ENCODE assay signal across 8 cellular contexts in genomic region chr6:33008944-33009861, GRCh38. TPM values are rescaled to one million over a fixed set of nuclear protein-coding genes. Genes with fewer than 3 reads are reported as not detected.
DNase-seq lines count a peak whose midpoint lies in the region; ATAC-seq and TF ChIP-seq lines count a peak whose summit lies in the region.

Gene HLA-DOA, minus strand, starts transcription at chr6:33009591.

- no peaks in the 10 kb centered on the region for H3K79me2 ChIP-seq in mammary epithelial cell (ENCODE audit: insufficient read depth, low read length)

- no TSS peak for BruUV-seq in mammary epithelial cell (replicated peaks; lab: Mats Ljungman, UMichigan)

- H3K4me2 ChIP-seq in mammary epithelial cell (ENCODE audit: insufficient read depth, low read depth, low read length): peak within 1 kb of the TSS; percentile 29

- in situ Hi-C loops in mammary epithelial cell (cut with MboI; ENCODE audit: low sequenced_read_pairs in 2 of 2): loop anchor here in 1 of 2 donors (25.0 kb wide), 1 partner anchor 228 kb away; no protein-coding TSS in a partner anchor
- in situ Hi-C loops in transverse colon (cut with MboI; ENCODE audit: low pct_ligation_motif_present in 1 of 4, low pct_unique_long_range_greater_than_20kb in 1 of 4, low sequenced_read_pairs in 3 of 4): loop anchor here in 1 of 4 donors (25.0 kb wide), 1 partner anchor 228 kb away; no protein-coding TSS in a partner anchor
- in situ Hi-C loops in HAP-1 (cut with MboI; ENCODE audit: low sequenced_read_pairs): no loop called here

- H3K4me1 ChIP-seq in mammary epithelial cell (ENCODE audit: insufficient read depth, low read length) (no peaks in the 10 kb centered on the region), lung (ENCODE audit: control insufficient read depth in 2 of 2, insufficient read depth in 2 of 2, low read length in 2 of 2) (no peaks in the 10 kb centered on the region), transverse colon (peaks cover 0 to 4% (median 0%) of the 10 kb centered on the region in 4 donors), HAP-1 (no peaks in the 10 kb centered on the region)

- dilution Hi-C loops in mammary epithelial cell (cut with HindIII; ENCODE audit: low sequenced_read_pairs): no loop called here

- peak within 1 kb of the TSS; percentile 34 for H2AFZ ChIP-seq in mammary epithelial cell (ENCODE audit: low read depth, low read length)

- H3K36me3 ChIP-seq in mammary epithelial cell (ENCODE audit: insufficient read depth, low read length) (no peaks in the 10 kb centered on the region), lung (ENCODE audit: control insufficient read depth in 2 of 2, insufficient read depth in 2 of 2, low read length in 2 of 2) (no peaks in the 10 kb centered on the region), transverse colon (no peaks in the 10 kb centered on the region), HAP-1 (replicated peaks) (no peaks in the 10 kb centered on the region)

- peak; percentile 94 for TF ChIP-seq POLR2A in Raji (IDR thresholded peaks at IDR 0.05; ENCODE audit: insufficient read depth, low read depth, low read length)
- TF ChIP-seq POLR2A in transverse colon (IDR thresholded peaks at IDR 0.05): peak; percentile 42

- CTCF ChIA-PET in mammary epithelial cell (lab: Charles Lee; ENCODE audit: low non-redundant PET): no interaction called here

- WGBS in mammary epithelial cell (ENCODE audit: low coverage, missing lambda C conversion rate): 16% methylated on average over 21 of the region's 24 CpGs
- WGBS in lung, 2 donors: 17 to 21% methylated on average over 24 of the region's 24 CpGs
- WGBS in transverse colon (ENCODE audit: low coverage in 1 of 2), 2 donors: 18 to 26% methylated on average over 9 to 24 of the region's 24 CpGs

- no peak within 1 kb of the TSS for H3K4me3 ChIP-seq in mammary epithelial cell (replicated peaks in 1 of 3; ENCODE audit: insufficient read depth in 1 of 3, low read depth in 2 of 3, low read length in 3 of 3)
- H3K4me3 ChIP-seq in lung: peak within 1 kb of the TSS; percentile 36
- peak within 1 kb of the TSS in 2 of 4 donors; percentile 21 to 28 for H3K4me3 ChIP-seq in transverse colon
- no peak within 1 kb of the TSS for H3K4me3 ChIP-seq in HAP-1

- H4K20me1 ChIP-seq in mammary epithelial cell (ENCODE audit: insufficient read depth, low read length): no peaks in the 10 kb centered on the region

- DNase-seq in Right ventricle myocardium superior (no peak), cardiac septum (ENCODE audit: low spot score) (no peak), mammary epithelial cell (no peak), lung (ENCODE audit: low spot score) (no peak), transverse colon (no peak), HAP-1 (ENCODE audit: low spot score in 2 of 2) (no peak)

- H3K9me3 ChIP-seq in mammary epithelial cell (replicated peaks; ENCODE audit: insufficient read depth, low read length): no peaks in the 10 kb centered on the region
- H3K9me3 ChIP-seq in lung (ENCODE audit: control insufficient read depth in 2 of 2, insufficient read depth in 1 of 2, low read length in 1 of 2): no peaks in the 10 kb centered on the region
- H3K9me3 ChIP-seq in transverse colon: no peaks in the 10 kb centered on the region
- no peaks in the 10 kb centered on the region for H3K9me3 ChIP-seq in HAP-1

- no peak within 1 kb of the TSS for H3K27ac ChIP-seq in mammary epithelial cell (ENCODE audit: insufficient read depth, low read depth, low read length)
- H3K27ac ChIP-seq in lung (ENCODE audit: low read depth in 1 of 2, low read length in 1 of 2): peak within 1 kb of the TSS in 1 of 2 donors; percentile 55
- H3K27ac ChIP-seq in transverse colon: no peak within 1 kb of the TSS

- H3K27me3 ChIP-seq in mammary epithelial cell (ENCODE audit: insufficient read depth, low read length) (peaks cover 1% of the 10 kb centered on the region), lung (ENCODE audit: control insufficient read depth, insufficient read depth) (no peaks in the 10 kb centered on the region), transverse colon (peaks cover 46% of the 10 kb centered on the region), HAP-1 (ENCODE audit: low read depth) (peaks cover 34% of the 10 kb centered on the region)

- intact Hi-C loops in Right ventricle myocardium superior (cut with DNase I) (no loop called here), cardiac septum (cut with DNase I) (no loop called here), mammary epithelial cell (cut with micrococcal nuclease) (no loop called here), transverse colon (cut with DNase I; ENCODE audit: low total_unique reads) (no loop called here)

- TF ChIP-seq EP300 in transverse colon (IDR thresholded peaks at IDR 0.05; ENCODE audit: low read depth): no peak

- no peak for TF ChIP-seq CTCF in mammary epithelial cell (conservative IDR thresholded peaks at IDR 0.05 in 1 of 2, IDR thresholded peaks at IDR 0.05 in 1 of 2; ENCODE audit: extremely low read depth in 1 of 2, insufficient read depth in 1 of 2, low read depth in 1 of 2, low read length in 2 of 2)
- TF ChIP-seq CTCF in lung (IDR thresholded peaks at IDR 0.05; ENCODE audit: control extremely low read depth, extremely low read depth): no peak
- no peak for TF ChIP-seq CTCF in transverse colon (IDR thresholded peaks at IDR 0.05)

- H3K9ac ChIP-seq in mammary epithelial cell (ENCODE audit: insufficient read depth, low read length): no peak within 1 kb of the TSS

- ATAC-seq in Right ventricle myocardium superior (ENCODE audit: poor library complexity) (peak; percentile 49), HG02759 (IDR thresholded peaks at IDR 0.05; ENCODE audit: unreplicated experiment) (peak; percentile 89), lung (ENCODE audit: insufficient read depth, low FRiP score) (no peak)

RNA-seq across cellular contexts. Expression of gene HLA-DOA, which starts in this region (rescaled TPM):
- total RNA-seq in Right ventricle myocardium superior (1.2 TPM), cardiac septum (1.6 TPM), mammary epithelial cell (under 1 TPM in 1 of 2 donors, not detected in 1; 0.33 TPM), lung (10 to 100 TPM; 20.7 to 26.4 TPM), transverse colon (1 to 10 TPM in 3 of 4 donors, under 1 TPM in 1; 0.82 to 7.9 (median 2.6) TPM)
- polyA plus RNA-seq in mammary epithelial cell (0.18 TPM), lung (10 to 100 TPM in 1 of 2 donors, 1 to 10 TPM in 1; 4.6 to 12.8 TPM)
- not detected for polyA minus RNA-seq in mammary epithelial cell
